Comparison of ENCODE assay signal across 19 cellular contexts in the genomic region with DNA sequence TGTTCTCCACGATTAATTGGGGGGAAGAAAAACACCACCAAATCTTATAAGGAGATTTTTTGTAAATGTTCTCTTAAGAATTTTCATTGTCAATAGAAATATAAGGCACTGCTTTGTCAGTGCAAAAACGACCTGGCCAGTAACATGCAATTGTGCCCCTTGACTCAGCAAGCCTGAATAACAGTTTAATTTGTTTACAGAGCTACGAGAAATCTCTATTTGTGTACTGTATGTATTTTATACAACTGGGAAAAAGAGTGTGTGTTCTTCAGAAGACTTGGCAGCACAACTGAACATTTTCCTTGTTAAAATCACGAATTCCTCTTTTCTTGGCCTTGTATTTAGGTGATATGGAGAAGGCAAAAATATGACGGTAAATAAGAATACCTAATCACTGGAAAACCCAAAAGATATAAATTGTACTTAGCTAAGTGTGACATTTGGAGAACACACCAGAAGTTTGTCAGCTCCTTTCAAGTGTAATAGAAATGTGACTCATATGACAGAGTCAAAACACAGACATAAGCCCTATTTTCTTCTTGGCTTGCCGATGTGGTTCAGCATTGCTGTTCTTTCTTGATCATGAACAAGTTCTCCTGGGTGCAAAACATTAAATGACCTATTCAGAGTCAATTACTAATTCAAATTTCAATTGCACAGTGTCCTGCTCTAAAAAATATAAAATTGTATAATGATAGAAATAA.
"Had no signal": no experiment of that assay in that cellular context is flagged by ENCODE, and none has a peak within 500 bp of the region (broad histone marks: within the 10 kb centered on the region; RNA-seq: fewer than 3 reads in every experiment).

No MANE protein-coding gene starts in this region.

- H3K27me3 Mint-ChIP-seq: brain; stimulated activated naive CD8-positive, alpha-beta T cell treated with anti-CD3 and anti-CD28 coated beads, Interleukin-15, Interleukin-2, amounts not matched to agents 100 ng/mL and 50 ng/mL, for 24 hours had no signal

- H3K9me3 ChIP-seq: esophagus squamous epithelium, prostate gland, right lobe of liver, suprapubic skin had no signal

- H3K4me3 ChIP-seq: esophagus squamous epithelium, prostate gland, right lobe of liver, suprapubic skin had no signal

- H3K4me3 Mint-ChIP-seq: activated T-cell treated with anti-CD3 and anti-CD28 coated beads, Interleukin-2, amount 50 U/mL, for 72 hours; brain; stimulated activated naive CD8-positive, alpha-beta T cell treated with anti-CD3 and anti-CD28 coated beads, Interleukin-15, Interleukin-2, amounts not matched to agents 100 ng/mL and 50 ng/mL, for 24 hours; WTC11 had no signal

- H3K27ac Mint-ChIP-seq: activated naive CD4-positive, alpha-beta T cell treated with anti-CD3 and anti-CD28 coated beads, Interleukin-2, amount 50 U/mL, for 72 hours; activated T-cell treated with anti-CD3 and anti-CD28 coated beads, Interleukin-2, amount 50 U/mL, for 72 hours; stimulated activated naive CD8-positive, alpha-beta T cell treated with anti-CD3 and anti-CD28 coated beads, Interleukin-15, Interleukin-2, amounts not matched to agents 100 ng/mL and 50 ng/mL, for 24 hours; WTC11 had no signal

- H3K27me3 ChIP-seq: esophagus squamous epithelium, right lobe of liver, suprapubic skin had no signal

- H3K4me1 Mint-ChIP-seq: WTC11 had no signal

- H3K36me3 ChIP-seq: esophagus squamous epithelium, prostate gland, right lobe of liver, suprapubic skin had no signal

- DNase-seq: activated CD4-positive, alpha-beta T cell treated with anti-CD3 and anti-CD28 coated beads for 4 hours; activated CD8-positive, alpha-beta memory T cell treated with anti-CD3 and anti-CD28 coated beads, Interleukin-2, amount 50 U/mL, for 48 hours; activated gamma-delta T cell; activated T-cell treated with anti-CD3 and anti-CD28 coated beads, Interleukin-2, amount 50 U/mL, for 72 hours; amniotic stem cell; effector CD8-positive, alpha-beta T cell; esophagus squamous epithelium; foreskin melanocyte; kidney glomerular epithelial cell; mesendoderm; right lobe of liver; T-helper 2 cell; trophoblast cell had no signal

- H3K27ac ChIP-seq: esophagus squamous epithelium, prostate gland, right lobe of liver, suprapubic skin had no signal

- H3K9me3 Mint-ChIP-seq: activated T-cell treated with anti-CD3 and anti-CD28 coated beads, Interleukin-2, amount 50 U/mL, for 72 hours; WTC11 had no signal

- ATAC-seq: activated naive CD4-positive, alpha-beta T cell treated with anti-CD3 and anti-CD28 coated beads, Interleukin-2, amount 50 U/mL, for 72 hours; activated T-cell treated with anti-CD3 and anti-CD28 coated beads, Interleukin-2, amount 50 U/mL, for 72 hours; right lobe of liver; WTC11 had no signal

- H3K4me1 ChIP-seq: prostate gland, right lobe of liver, suprapubic skin had no signal

- H3K36me3 Mint-ChIP-seq: activated naive CD4-positive, alpha-beta T cell treated with anti-CD3 and anti-CD28 coated beads, Interleukin-2, amount 50 U/mL, for 72 hours; brain; WTC11 had no signal
